30 cellular contexts compared by ENCODE assay signal in the genomic region with DNA sequence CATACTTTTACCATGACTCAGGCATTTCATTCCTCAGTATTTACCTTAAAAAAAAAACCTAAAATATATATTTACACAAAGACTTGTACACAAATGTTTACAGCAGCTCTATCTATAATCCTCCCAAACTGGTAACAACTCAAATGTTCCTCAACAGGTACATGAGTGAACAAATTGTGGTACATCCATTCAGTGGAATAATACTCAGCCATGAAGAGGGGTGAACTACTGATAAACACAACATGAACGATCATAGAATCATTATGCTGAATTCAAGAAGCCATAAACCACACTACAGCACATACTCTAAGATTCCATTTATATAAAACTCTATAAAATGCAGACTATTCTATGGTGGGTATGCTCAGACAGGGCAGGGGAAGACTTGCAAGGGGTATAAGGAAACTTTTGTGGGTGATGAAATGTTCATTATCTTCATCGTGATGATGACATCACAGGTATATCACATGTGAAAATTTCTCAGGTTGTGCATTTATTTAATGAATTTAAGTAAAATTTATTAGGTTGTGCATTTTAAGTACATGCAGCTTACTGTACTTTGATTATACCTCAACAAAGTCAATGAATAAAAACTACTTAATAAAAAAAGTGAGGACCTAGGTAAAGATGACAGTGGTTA. TPM values are rescaled to one million over a fixed set of nuclear protein-coding genes. Genes with fewer than 3 reads are reported as not detected.
"Had no signal": no experiment of that assay in that cellular context is flagged by ENCODE, and none has a peak within 500 bp of the region (broad histone marks: within the 10 kb centered on the region; RNA-seq: fewer than 3 reads in every experiment).

No MANE protein-coding gene starts in this region.

- DNase-seq: dorsolateral prefrontal cortex; effector CD4-positive, alpha-beta T cell; foreskin fibroblast; gastrocnemius medialis; head of caudate nucleus; left ventricle myocardium superior; lower lobe of right lung; naive thymus-derived CD8-positive, alpha-beta T cell; nephron progenitor cell; occipital lobe; pancreas; stimulated activated CD4-positive, alpha-beta T cell treated with anti-CD3 and anti-CD28 coated beads, Interleukin-2, amount 100 ng/mL, for 24 hours; stimulated activated CD4-positive, alpha-beta T cell treated with anti-CD3 and anti-CD28 coated beads, Interleukin-4, amount 100 ng/mL, for 24 hours; stimulated activated naive CD4-positive, alpha-beta T cell treated with Interleukin-2 at 50 U/mL for 16 hours; substantia nigra; testis; tibial artery had no signal

- H3K4me3 Mint-ChIP-seq: naive thymus-derived CD8-positive, alpha-beta T cell; nephron progenitor cell; stimulated activated effector memory CD8-positive, alpha-beta T cell treated with anti-CD3 and anti-CD28 coated beads, Interleukin-12 subunit alpha, Interleukin-12 subunit beta, amount 100 ng/mL, for 72 hours; type B pancreatic cell had no signal

- H3K36me3 ChIP-seq: gastrocnemius medialis, lower lobe of right lung, pancreas, right atrium auricular region, sigmoid colon, tibial artery had no signal

- ATAC-seq: esophagus mucosa; gastrocnemius medialis; left ventricle myocardium superior; lower lobe of right lung; naive thymus-derived CD8-positive, alpha-beta T cell; pancreas; stimulated activated effector memory CD8-positive, alpha-beta T cell treated with anti-CD3 and anti-CD28 coated beads, Interleukin-12 subunit alpha, Interleukin-12 subunit beta, amount 100 ng/mL, for 72 hours had no signal

- H3K27me3 Mint-ChIP-seq: naive thymus-derived CD8-positive, alpha-beta T cell; type B pancreatic cell had no signal

- FAIRE-seq: colon, keratinocyte, pancreas had no signal

- H3K36me3 Mint-ChIP-seq: type B pancreatic cell had no signal

- H3K4me1 ChIP-seq: lower lobe of right lung, pancreas, right atrium auricular region, sigmoid colon, tibial artery had no signal

- H3K4me3 ChIP-seq: dorsolateral prefrontal cortex, gastrocnemius medialis, lower lobe of right lung, pancreas, right atrium auricular region, sigmoid colon, testis, tibial artery had no signal

- H3K27me3 ChIP-seq: dorsolateral prefrontal cortex, gastrocnemius medialis, pancreas, right atrium auricular region, sigmoid colon, testis had no signal

- H3K27ac ChIP-seq: dorsolateral prefrontal cortex, epithelial cell of prostate, gastrocnemius medialis, lower lobe of right lung, pancreas, right atrium auricular region, sigmoid colon, testis, tibial artery had no signal

- H3K9me3 Mint-ChIP-seq: stimulated activated effector memory CD8-positive, alpha-beta T cell treated with anti-CD3 and anti-CD28 coated beads, Interleukin-12 subunit alpha, Interleukin-12 subunit beta, amount 100 ng/mL, for 72 hours; type B pancreatic cell had no signal

- H3K9me3 ChIP-seq: gastrocnemius medialis, pancreas, right atrium auricular region, testis had no signal

- H3K27ac Mint-ChIP-seq: nephron progenitor cell, type B pancreatic cell had no signal

RNA-seq across cellular contexts. Expression of gene ASTL, which starts 31.7 kb away (rescaled TPM):
- total RNA-seq: gastrocnemius medialis, glomerular endothelial cell, left ventricle myocardium superior, lower lobe of right lung, mesenteric fat pad, myocyte, occipital lobe, pancreas, posterior vena cava, right atrium auricular region, sigmoid colon, skeletal muscle tissue had no signal
- polyA plus RNA-seq: keratinocyte had no signal

RNA-seq across cellular contexts. Expression of gene ADRA2B, which starts 53.6 kb away (rescaled TPM):
- total RNA-seq: esophagus mucosa, glomerular endothelial cell, myocyte, occipital lobe had no signal
- polyA plus RNA-seq: keratinocyte; naive thymus-derived CD8-positive, alpha-beta T cell had no signal
